10 cellular contexts compared by ENCODE assay signal in genomic region chr3:71360694-71361093, GRCh38.
DNase-seq lines count a peak whose midpoint lies in the region; ATAC-seq and TF ChIP-seq lines count a peak whose summit lies in the region.
"Had no signal": no experiment of that assay in that cellular context is flagged by ENCODE, and none has a peak within 500 bp of the region (broad histone marks: within the 10 kb centered on the region; RNA-seq: fewer than 3 reads in every experiment).

No MANE protein-coding gene starts in this region.

- H3K36me3 ChIP-seq in brain microvascular endothelial cell (replicated peaks): no peaks in the 10 kb centered on the region

- peak overlapping the region; percentile 33 for H3K4me3 Mint-ChIP-seq in activated CD4-positive, alpha-beta T cell treated with anti-CD3 and anti-CD28 coated beads, Interleukin-2, amount 10 ng/mL, durations not matched to agents 7 days and 5 days
- H3K4me3 Mint-ChIP-seq: H9 had no signal

- H3K27me3 Mint-ChIP-seq in activated CD4-positive, alpha-beta T cell treated with anti-CD3 and anti-CD28 coated beads, Interleukin-2, amount 10 ng/mL, durations not matched to agents 7 days and 5 days: peaks cover 6% of the 10 kb centered on the region

- H3K36me3 Mint-ChIP-seq in activated CD4-positive, alpha-beta T cell treated with anti-CD3 and anti-CD28 coated beads, Interleukin-2, amount 10 ng/mL, durations not matched to agents 7 days and 5 days (ENCODE audit: low read depth): peaks cover 8% of the 10 kb centered on the region

- peak; percentile 67 for ATAC-seq in HG02970 (IDR thresholded peaks at IDR 0.05; ENCODE audit: low FRiP score, unreplicated experiment)

- no peak overlapping the region for H3K4me3 ChIP-seq in brain microvascular endothelial cell (ENCODE audit: low read depth, low read length)

- H3K27ac ChIP-seq in brain microvascular endothelial cell: no peak overlapping the region
- H3K27ac ChIP-seq: neutrophil had no signal

- TF ChIP-seq CTCF in brain microvascular endothelial cell (IDR thresholded peaks at IDR 0.05; ENCODE audit: low read depth, low read length, missing control alignments): no peak

- POLR2A ChIA-PET in activated CD4-positive, alpha-beta T cell treated with anti-CD3 and anti-CD28 coated beads, Interleukin-2, amount 10 ng/mL, durations not matched to agents 7 days and 5 days (lab: Charles Lee): no interaction called here

- H3K9me3 Mint-ChIP-seq in activated CD4-positive, alpha-beta T cell treated with anti-CD3 and anti-CD28 coated beads, Interleukin-2, amount 10 ng/mL, durations not matched to agents 7 days and 5 days: no peaks in the 10 kb centered on the region
- H3K9me3 Mint-ChIP-seq: H9 had no signal

- H3K4me1 Mint-ChIP-seq in activated CD4-positive, alpha-beta T cell treated with anti-CD3 and anti-CD28 coated beads, Interleukin-2, amount 10 ng/mL, durations not matched to agents 7 days and 5 days: peaks cover 51% of the 10 kb centered on the region

- peak overlapping the region; percentile 73 for H3K27ac Mint-ChIP-seq in activated CD4-positive, alpha-beta T cell treated with anti-CD3 and anti-CD28 coated beads, Interleukin-2, amount 10 ng/mL, durations not matched to agents 7 days and 5 days
- H3K27ac Mint-ChIP-seq: H9 had no signal

- DNase-seq in stimulated activated CD4-positive, alpha-beta T cell treated with anti-CD3 and anti-CD28 coated beads, Interleukin-1b, Interleukin-23, amount 100 ng/mL, for 48 hours: peak; percentile 44
- no peak for DNase-seq in stimulated activated CD4-positive, alpha-beta T cell treated with anti-CD3 and anti-CD28 coated beads, Interleukin-12 subunit alpha, Interleukin-12 subunit beta, amount 100 ng/mL, for 4 hours
- peak; percentile 17 for DNase-seq in activated CD4-positive, alpha-beta T cell treated with anti-CD3 and anti-CD28 coated beads, Interleukin-2, amount 10 ng/mL, durations not matched to agents 7 days and 5 days
- no peak for DNase-seq in LoVo (ENCODE audit: low spot score)
- DNase-seq in activated effector memory CD4-positive, alpha-beta T cell treated with Interleukin-2 at 50 U/mL for 16 hours: no peak
- DNase-seq in SIG-M5 (lab: John Stamatoyannopoulos, UW): no peak
- DNase-seq in brain microvascular endothelial cell: no peak
- DNase-seq: H9 had no signal

- no peaks in the 10 kb centered on the region for H3K27me3 ChIP-seq in brain microvascular endothelial cell (replicated peaks)
- H3K27me3 ChIP-seq: neutrophil had no signal

- CTCF ChIA-PET in activated CD4-positive, alpha-beta T cell treated with anti-CD3 and anti-CD28 coated beads, Interleukin-2, amount 10 ng/mL, durations not matched to agents 7 days and 5 days (lab: Charles Lee): interaction anchor here (1.0 to 1.1 kb wide), 2 partner anchors 24 to 148 kb away, joined by 3 to 4 read pairs; no protein-coding TSS in a partner anchor

- in situ Hi-C loops in brain microvascular endothelial cell (cut with HindIII; ENCODE audit: low pct_ligation_motif_present, low sequenced_read_pairs): no loop called here

Comparison
In these comparisons a context has a peak if more than half of its experiments do, and no peak if none do; other contexts are left out.
1. DNase-seq: peak in stimulated activated CD4-positive, alpha-beta T cell treated with anti-CD3 and anti-CD28 coated beads, Interleukin-1b, Interleukin-23, amount 100 ng/mL, for 48 hours (single experiment) and activated CD4-positive, alpha-beta T cell treated with anti-CD3 and anti-CD28 coated beads, Interleukin-2, amount 10 ng/mL, durations not matched to agents 7 days and 5 days (single experiment); none in stimulated activated CD4-positive, alpha-beta T cell treated with anti-CD3 and anti-CD28 coated beads, Interleukin-12 subunit alpha, Interleukin-12 subunit beta, amount 100 ng/mL, for 4 hours (single experiment), LoVo (single experiment), activated effector memory CD4-positive, alpha-beta T cell treated with Interleukin-2 at 50 U/mL for 16 hours (single experiment), SIG-M5 (single experiment) and brain microvascular endothelial cell (single experiment).